In the genomic region with DNA sequence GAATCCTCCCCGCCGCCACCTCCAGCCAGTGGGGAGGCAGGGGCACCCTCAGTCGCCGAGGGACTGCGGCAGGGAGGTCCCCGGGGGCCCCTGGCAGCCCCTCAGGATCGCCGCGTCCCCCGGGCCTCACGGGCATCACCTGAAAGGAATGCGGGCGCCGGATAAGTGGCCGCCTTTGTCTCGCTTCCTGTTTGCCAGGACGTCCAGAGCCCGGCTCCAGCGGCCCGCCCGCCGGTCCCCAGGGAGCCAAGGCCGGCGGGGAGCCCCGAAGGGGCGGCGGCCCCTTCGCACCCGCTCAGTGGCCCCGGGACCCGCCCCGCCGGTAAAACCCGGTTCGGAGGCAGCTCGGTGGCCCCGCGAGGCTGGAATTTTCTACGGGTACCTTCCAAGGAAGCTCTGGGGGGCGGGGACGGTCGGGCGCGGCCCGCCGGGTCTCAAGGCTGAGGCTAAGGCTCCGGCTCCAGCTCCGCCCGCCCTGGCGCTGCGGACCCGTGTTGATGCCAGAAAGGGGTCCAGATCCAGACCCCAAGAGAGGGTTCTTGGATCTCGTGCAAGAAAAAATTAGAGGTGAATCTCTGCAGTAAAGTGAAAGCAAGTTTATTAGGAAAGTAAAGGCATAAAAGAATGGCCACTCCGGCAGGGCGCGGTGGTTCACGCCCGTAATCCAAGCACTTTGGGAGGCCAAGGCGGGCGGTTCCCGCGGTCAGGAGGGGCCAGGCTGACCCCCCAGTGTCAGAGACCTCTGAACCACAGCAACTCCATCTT, we compare ENCODE assay signal across 10 cellular contexts. TPM values are rescaled to one million over a fixed set of nuclear protein-coding genes. Genes with fewer than 3 reads are reported as not detected.
DNase-seq lines count a peak whose midpoint lies in the region; ATAC-seq and TF ChIP-seq lines count a peak whose summit lies in the region.
"Had no signal": no experiment of that assay in that cellular context is flagged by ENCODE, and none has a peak within 500 bp of the region (broad histone marks: within the 10 kb centered on the region; RNA-seq: fewer than 3 reads in every experiment).

No MANE protein-coding gene starts in this region.

- H3K36me3 ChIP-seq in BLaER1 (peaks cover 11% of the 10 kb centered on the region; the same call in 1 of the 2 replicates), prostate gland (no peaks in the 10 kb centered on the region)

- H3K4me2 ChIP-seq in BLaER1 = peak overlapping the region; percentile 85

- TF ChIP-seq CTCF in astrocyte of the cerebellum (IDR thresholded peaks at IDR 0.05; ENCODE audit: low read depth, low read length, missing control alignments) (no peak), prostate gland (IDR thresholded peaks at IDR 0.05) (no peak)

- DNase-seq in astrocyte of the cerebellum (ENCODE audit: low read depth) (no peak), right cardiac atrium (peak; percentile 72 to 85 (median 84)), prostate gland (ENCODE audit: low spot score) (no peak), NCI-H2227 (lab: John Stamatoyannopoulos, UW; ENCODE audit: unreplicated experiment) (no peak), C1 segment of cervical spinal cord (lab: John Stamatoyannopoulos, UW) (no peak), HuH-7 (ENCODE audit: low spot score) (no peak)
- DNase-seq: DMS 273 treated with DMSO at 0.1 percent for 48 hours, KG1 had no signal

- ATAC-seq in right cardiac atrium (peak; percentile 52 to 71), GM19467 (IDR thresholded peaks at IDR 0.05; ENCODE audit: unreplicated experiment) (no peak)

- intact Hi-C loops in right cardiac atrium (cut with DNase I) (no loop called here), prostate gland (cut with DNase I) (no loop called here)

- H3K9me3 ChIP-seq in BLaER1 (no peaks in the 10 kb centered on the region), right cardiac atrium (ENCODE audit: control insufficient read depth, low read length) (no peaks in the 10 kb centered on the region), prostate gland (no peaks in the 10 kb centered on the region)

- no peak overlapping the region for H3K9ac ChIP-seq in BLaER1

- H3K27me3 ChIP-seq in BLaER1 = peaks cover 27% of the 10 kb centered on the region
- no peaks in the 10 kb centered on the region for H3K27me3 ChIP-seq in right cardiac atrium (ENCODE audit: control insufficient read depth, insufficient read depth)
- H3K27me3 ChIP-seq in prostate gland (replicated peaks; ENCODE audit: insufficient read depth) = no peaks in the 10 kb centered on the region

- no peak for TF ChIP-seq POLR2A in prostate gland (IDR thresholded peaks at IDR 0.05)

- 22% methylated on average over 62 of the region's 62 CpGs for WGBS in right cardiac atrium
- WGBS in prostate gland = 13% methylated on average over 61 of the region's 62 CpGs

- in situ Hi-C loops in astrocyte of the cerebellum (cut with HindIII; ENCODE audit: low sequenced_read_pairs) = no loop called here

- H3K4me1 ChIP-seq in BLaER1 (peaks cover 82% of the 10 kb centered on the region), right cardiac atrium (ENCODE audit: control insufficient read depth, insufficient read depth, low read length) (peaks cover 11% of the 10 kb centered on the region), prostate gland (replicated peaks) (no peaks in the 10 kb centered on the region)

- H3K4me3 ChIP-seq in BLaER1 (0 out of 2 replicates have a peak overlapping the region, but pooled peaks have one; percentile 38), astrocyte of the cerebellum (ENCODE audit: low read depth, low read length) (peak overlapping the region; percentile 18), right cardiac atrium (ENCODE audit: low read length) (peak overlapping the region; percentile 7), prostate gland (peak overlapping the region; percentile 29 to 33)

- H4K20me1 ChIP-seq in BLaER1 = no peaks in the 10 kb centered on the region

- H3K27ac ChIP-seq in BLaER1 (peak overlapping the region; percentile 37; the same call in 1 of the 2 replicates), right cardiac atrium (ENCODE audit: low read length) (peak overlapping the region; percentile 92), prostate gland (peak overlapping the region; percentile 64 to 80)

RNA-seq across cellular contexts. Expression of a gene that starts 12.6 kb away (rescaled TPM):
- total RNA-seq in right cardiac atrium (100 to 1,000 TPM in 3 of 4 donors, 10 to 100 TPM in 1; 94.7 to 141 (median 122) TPM), prostate gland (100 to 1,000 TPM; 103 to 134 TPM)
- 186 TPM for polyA plus RNA-seq in right cardiac atrium

RNA-seq across cellular contexts. Expression of a gene that starts 28.6 kb away (rescaled TPM):
- total RNA-seq in right cardiac atrium (under 1 TPM in 2 of 4 donors, not detected in 2; 0.14 to 0.37 TPM), prostate gland (not detected)
- 0.18 TPM for polyA plus RNA-seq in right cardiac atrium

RNA-seq across cellular contexts. Expression of a gene that starts 55.7 kb away (rescaled TPM):
- 10 to 100 TPM; 38.6 to 46.0 (median 42.2) TPM for total RNA-seq in right cardiac atrium
- polyA plus RNA-seq in right cardiac atrium = 47.7 TPM
- total RNA-seq in prostate gland = 10 to 100 TPM; 83.1 to 99.5 TPM

Comparison
In these comparisons a context has a peak if more than half of its experiments do, and no peak if none do; other contexts are left out.
1. H3K27ac ChIP-seq: peak in every context shown above with its lines; median percentile 92 in right cardiac atrium; 72 in prostate gland; 37 in BLaER1.
2. DNase-seq: peak in right cardiac atrium (3 of 3); none in astrocyte of the cerebellum (single experiment), prostate gland (single experiment), NCI-H2227 (single experiment), C1 segment of cervical spinal cord (0 of 14) and HuH-7 (single experiment).
3. Peak in every context shown above with its lines, with median percentiles within 50 percentile points of each other: H3K4me3 ChIP-seq.